19 cellular contexts compared by ENCODE assay signal in genomic region chr21:36434144-36434543, GRCh38. TPM values are rescaled to one million over a fixed set of nuclear protein-coding genes. Genes with fewer than 3 reads are reported as not detected.
DNase-seq lines count a peak whose midpoint lies in the region; ATAC-seq and TF ChIP-seq lines count a peak whose summit lies in the region.
"Had no signal": no experiment of that assay in that cellular context is flagged by ENCODE, and none has a peak within 500 bp of the region (broad histone marks: within the 10 kb centered on the region; RNA-seq: fewer than 3 reads in every experiment).

No MANE protein-coding gene starts in this region.

- H2BK12ac ChIP-seq in mesenchymal stem cell (ENCODE audit: low read length in 2 of 2), result no peak overlapping the region

- H3K4me3 Mint-ChIP-seq in GM23338, result no peak overlapping the region
- H3K4me3 Mint-ChIP-seq in endothelial cell (ENCODE audit: unreplicated experiment), result no peak overlapping the region
- H3K4me3 Mint-ChIP-seq: CD14-positive monocyte had no signal

- TF ChIP-seq CTCF in GM23338 (conservative IDR thresholded peaks at IDR 0.05; ENCODE audit: low read depth in 2 of 2), result no peak
- TF ChIP-seq CTCF in RWPE1 (conservative IDR thresholded peaks at IDR 0.05; ENCODE audit: low read depth), result no peak
- TF ChIP-seq CTCF in endothelial cell (IDR thresholded peaks at IDR 0.05; ENCODE audit: unreplicated experiment), result no peak

- H3K4ac ChIP-seq in mesenchymal stem cell (ENCODE audit: low read depth in 1 of 2, low read length in 2 of 2), result no peak overlapping the region

- no peak overlapping the region for H4K91ac ChIP-seq in mesenchymal stem cell (ENCODE audit: low read length)

- H2BK5ac ChIP-seq in mesenchymal stem cell (ENCODE audit: low read depth, low read length, poor library complexity, severe bottlenecking), result no peak overlapping the region

- H2AK5ac ChIP-seq in mesenchymal stem cell (ENCODE audit: low read length, severe bottlenecking), result peak overlapping the region; percentile 33

- H2BK120ac ChIP-seq in mesenchymal stem cell (ENCODE audit: low read depth, low read length), result no peak overlapping the region

- peak; percentile 12 for DNase-seq in GM23338 (ENCODE audit: low spot score)
- no peak for DNase-seq in RWPE1 (ENCODE audit: low spot score)
- DNase-seq in endothelial cell (ENCODE audit: low spot score), result no peak
- no peak for DNase-seq in mesenchymal stem cell
- DNase-seq in NCI-H2171 (lab: John Stamatoyannopoulos, UW), result no peak
- DNase-seq in NCI-H1930 (lab: John Stamatoyannopoulos, UW), result no peak
- DNase-seq: GDM1, Kasumi-1, MG63, NCI-H187, NCI-H226, NCI-H510A treated with DMSO at 0.1 percent for 48 hours, NCI-H748 treated with DMSO at 0.1 percent for 48 hours had no signal

- no peaks in the 10 kb centered on the region for H3K9me2 ChIP-seq in GM23338 (ENCODE audit: insufficient read depth)

- no peak overlapping the region for H3K23ac ChIP-seq in mesenchymal stem cell (ENCODE audit: low read length in 2 of 2)

- H3K27ac ChIP-seq in GM23338 (ENCODE audit: low read depth), result no peak overlapping the region
- H3K27ac ChIP-seq in RWPE1, result peak overlapping the region; percentile 90
- H3K27ac ChIP-seq in mesenchymal stem cell (ENCODE audit: low read length, poor library complexity, severe bottlenecking), result no peak overlapping the region
- H3K27ac ChIP-seq: SJSA1 had no signal

- H3K9me3 Mint-ChIP-seq in GM23338 (no peaks in the 10 kb centered on the region; the same call in 2 of the 3 replicates), endothelial cell (ENCODE audit: unreplicated experiment) (no peaks in the 10 kb centered on the region)
- H3K9me3 Mint-ChIP-seq: CD14-positive monocyte had no signal

- CTCF ChIA-PET in RWPE1 (lab: Yijun Ruan, JAX), result interaction anchor here (2.5 kb wide), 1 partner anchor 12 kb away, joined by 6 read pairs; no protein-coding TSS in a partner anchor

- H3K14ac ChIP-seq in mesenchymal stem cell (ENCODE audit: low read length in 2 of 2), result no peak overlapping the region

- peaks cover 8% of the 10 kb centered on the region for H3K27me3 Mint-ChIP-seq in GM23338 (ENCODE audit: insufficient read depth, low read depth, poor library complexity)
- H3K27me3 Mint-ChIP-seq in endothelial cell (ENCODE audit: unreplicated experiment), result peaks cover 8% of the 10 kb centered on the region

- WGBS in mesenchymal stem cell, result 84% methylated on average over 6 of the region's 6 CpGs

- H3K4me1 Mint-ChIP-seq in GM23338 (peaks cover 10% of the 10 kb centered on the region; the same call in 2 of the 3 replicates), endothelial cell (ENCODE audit: unreplicated experiment) (peaks cover 24% of the 10 kb centered on the region)

- H3K4me2 ChIP-seq in GM23338 (no peak overlapping the region), mesenchymal stem cell (ENCODE audit: low read length, poor library complexity, severe bottlenecking) (no peak overlapping the region)

- H2AFZ ChIP-seq in GM23338 (peak overlapping the region; percentile 52; the same call in 1 of the 2 replicates), mesenchymal stem cell (ENCODE audit: low read depth, low read length) (no peak overlapping the region)

- H3K4me3 ChIP-seq in GM23338, result no peak overlapping the region
- no peak overlapping the region for H3K4me3 ChIP-seq in mesenchymal stem cell (ENCODE audit: insufficient read depth in 1 of 2, low read depth in 1 of 2, low read length in 2 of 2)
- H3K4me3 ChIP-seq: MG63, SJSA1 had no signal

- no peak overlapping the region for H3K9ac ChIP-seq in mesenchymal stem cell (ENCODE audit: low read length)

- no peaks in the 10 kb centered on the region for H3K36me3 ChIP-seq in GM23338 (ENCODE audit: insufficient read depth)
- no peaks in the 10 kb centered on the region for H3K36me3 ChIP-seq in mesenchymal stem cell (ENCODE audit: control insufficient read depth in 1 of 2, insufficient read depth in 2 of 2, low read depth in 1 of 2, low read length in 2 of 2)
- H3K36me3 ChIP-seq: MG63, SJSA1 had no signal

- 0 out of 2 replicates have a peak, but pooled peaks cover 4% of the 10 kb centered on the region for H3F3A ChIP-seq in GM23338 (replicated peaks; ENCODE audit: low read depth)

- H3K4me1 ChIP-seq in GM23338 (ENCODE audit: insufficient read depth), result peaks cover 4% of the 10 kb centered on the region; the same call in 1 of the 2 replicates
- peaks cover 30% of the 10 kb centered on the region for H3K4me1 ChIP-seq in mesenchymal stem cell (ENCODE audit: control insufficient read depth, insufficient read depth, low read depth, low read length)

- no peak overlapping the region for H4K8ac ChIP-seq in mesenchymal stem cell (ENCODE audit: low read length)

- H3K79me1 ChIP-seq in mesenchymal stem cell (replicated peaks; ENCODE audit: low read length, poor library complexity, severe bottlenecking), result peaks cover 6% of the 10 kb centered on the region

- no peak overlapping the region for H3K27ac Mint-ChIP-seq in GM23338
- peak overlapping the region; percentile 42 for H3K27ac Mint-ChIP-seq in endothelial cell (ENCODE audit: unreplicated experiment)

- H3K18ac ChIP-seq in mesenchymal stem cell (ENCODE audit: low read depth in 1 of 2, low read length in 2 of 2), result no peak overlapping the region

- no peaks in the 10 kb centered on the region for H4K20me1 ChIP-seq in GM23338 (replicated peaks; ENCODE audit: insufficient read depth)

- H3K79me2 ChIP-seq in GM23338 (replicated peaks; ENCODE audit: insufficient read depth), result no peaks in the 10 kb centered on the region

- H3K36me3 Mint-ChIP-seq in GM23338 (ENCODE audit: low read depth) (no peaks in the 10 kb centered on the region), endothelial cell (ENCODE audit: low read depth, unreplicated experiment) (no peaks in the 10 kb centered on the region)

- H2BK15ac ChIP-seq in mesenchymal stem cell (ENCODE audit: low read depth, poor library complexity, severe bottlenecking), result no peak overlapping the region

- no peaks in the 10 kb centered on the region for H3K9me3 ChIP-seq in mesenchymal stem cell (ENCODE audit: control insufficient read depth, low read length)
- H3K9me3 ChIP-seq: MG63, SJSA1 had no signal

- POLR2A ChIA-PET in RWPE1 (lab: Yijun Ruan, JAX; ENCODE audit: low non-redundant PET), result no interaction called here

- H3K27me3 ChIP-seq in GM23338 (ENCODE audit: insufficient read depth) (no peaks in the 10 kb centered on the region), mesenchymal stem cell (ENCODE audit: control insufficient read depth in 1 of 2, insufficient read depth in 1 of 2, low read length in 2 of 2) (no peaks in the 10 kb centered on the region)
- H3K27me3 ChIP-seq: MG63, SJSA1 had no signal

- ATAC-seq in GM23338 (peak; percentile 19; the same call in 1 of the 3 replicates), HG02763 (IDR thresholded peaks at IDR 0.05; ENCODE audit: unreplicated experiment) (no peak), HG03439 (IDR thresholded peaks at IDR 0.05; ENCODE audit: unreplicated experiment) (no peak)

TF ChIP-seq in GM23338, 12 proteins besides CTCF, POLR2A, EP300 and RAD21 (continues in another document):
- TF ChIP-seq POLR2AphosphoS5 (IDR thresholded peaks at IDR 0.05; ENCODE audit: low read depth), result no peak
- no peak for TF ChIP-seq EZH2phosphoT487 (IDR thresholded peaks at IDR 0.05; ENCODE audit: unreplicated experiment)

RNA-seq across cellular contexts. Expression of gene CLDN14, which starts 45.8 kb away (rescaled TPM):
- total RNA-seq in GM23338 (2014; rRNA removed; shearing (Covaris generic)), result not detected in 2 replicates
- polyA plus RNA-seq in GM23338 (2016; fragmentation: Nextera tagmentation; extraction: Ambion mirVana), result not detected in 2 replicates
- not detected for total RNA-seq in endothelial cell (ENCODE audit: unreplicated experiment)
- polyA plus RNA-seq in mesenchymal stem cell (2013, experiment 1 of 2), result not detected
- not detected for polyA plus RNA-seq in mesenchymal stem cell (2013, experiment 2 of 2)
- total RNA-seq: A172, H4, SJSA1 had no signal
- polyA plus RNA-seq: CD14-positive monocyte had no signal

RNA-seq across cellular contexts. Expression of gene CHAF1B, which starts 49.0 kb away (rescaled TPM):
- 13.1 and 17.4 TPM in 2 replicates for total RNA-seq in GM23338 (2014; rRNA removed; shearing (Covaris generic))
- polyA plus RNA-seq in GM23338 (2016; fragmentation: Nextera tagmentation; extraction: Ambion mirVana), result 7.9 and 9.0 TPM in 2 replicates
- total RNA-seq in endothelial cell (ENCODE audit: unreplicated experiment), result 6.2 TPM
- 2.4 TPM for polyA plus RNA-seq in mesenchymal stem cell (2013, experiment 1 of 2)
- polyA plus RNA-seq in mesenchymal stem cell (2013, experiment 2 of 2), result 2.4 TPM
- polyA plus RNA-seq: CD14-positive monocyte had no signal
